17 cellular contexts compared by ENCODE assay signal in genomic region chrX:13719192-13719856, GRCh38. TPM values are rescaled to one million over a fixed set of nuclear protein-coding genes. Genes with fewer than 3 reads are reported as not detected.
DNase-seq lines count a peak whose midpoint lies in the region; ATAC-seq lines count a peak whose summit lies in the region.
"Had no signal": no experiment of that assay in that cellular context is flagged by ENCODE, and none has a peak within 500 bp of the region (broad histone marks: within the 10 kb centered on the region; RNA-seq: fewer than 3 reads in every experiment).

No MANE protein-coding gene starts in this region.

- H3K9me3 Mint-ChIP-seq in activated naive CD8-positive, alpha-beta T cell (ENCODE audit: low read depth), result no peaks in the 10 kb centered on the region
- H3K9me3 Mint-ChIP-seq in activated naive CD8-positive, alpha-beta T cell treated with anti-CD3 and anti-CD28 coated beads, Interleukin-2, amount 50 U/mL, for 24 hours, result no peaks in the 10 kb centered on the region
- no peaks in the 10 kb centered on the region for H3K9me3 Mint-ChIP-seq in central memory CD8-positive, alpha-beta T cell
- peaks cover 0 to 4% (median 0%) of the 10 kb centered on the region in 9 donors for H3K9me3 Mint-ChIP-seq in naive thymus-derived CD8-positive, alpha-beta T cell
- H3K9me3 Mint-ChIP-seq: stimulated activated naive B cell treated with anti-CD40 and anti-IgM and Interleukin-4, amounts not matched to agents 10 μg/mL and 1 μg/mL and 100 μg/mL, for 72 hours had no signal

- no peak for ATAC-seq in activated naive CD8-positive, alpha-beta T cell treated with anti-CD3 and anti-CD28 coated beads, Interleukin-2, amount 50 U/mL, for 24 hours
- ATAC-seq in central memory CD8-positive, alpha-beta T cell (replicated peaks; ENCODE audit: extremely low read depth, poor library complexity, severe bottlenecking), result peak; percentile 56
- peak; percentile 69 to 81 for ATAC-seq in naive thymus-derived CD8-positive, alpha-beta T cell
- ATAC-seq in HG03039 (IDR thresholded peaks at IDR 0.05; ENCODE audit: unreplicated experiment), result no peak
- ATAC-seq: pancreas; stimulated activated naive B cell treated with anti-CD40 and anti-IgM and Interleukin-4, amounts not matched to agents 10 μg/mL and 1 μg/mL and 100 μg/mL, for 72 hours; WTC11 had no signal

- H3K27me3 Mint-ChIP-seq in activated naive CD8-positive, alpha-beta T cell, result no peaks in the 10 kb centered on the region
- H3K27me3 Mint-ChIP-seq in activated naive CD8-positive, alpha-beta T cell treated with anti-CD3 and anti-CD28 coated beads, Interleukin-2, amount 50 U/mL, for 24 hours, result no peaks in the 10 kb centered on the region
- H3K27me3 Mint-ChIP-seq in central memory CD8-positive, alpha-beta T cell, result no peaks in the 10 kb centered on the region
- no peaks in the 10 kb centered on the region for H3K27me3 Mint-ChIP-seq in naive thymus-derived CD8-positive, alpha-beta T cell
- H3K27me3 Mint-ChIP-seq: stimulated activated naive B cell treated with anti-CD40 and anti-IgM and Interleukin-4, amounts not matched to agents 10 μg/mL and 1 μg/mL and 100 μg/mL, for 72 hours had no signal

- POLR2A ChIA-PET in naive thymus-derived CD8-positive, alpha-beta T cell (lab: Charles Lee), result interaction anchor here (0.9 to 2.7 kb wide), 2 partner anchors 11 to 15 kb away, joined by 3 to 21 read pairs; partner anchors contain the start of genes OFD1 and TRAPPC2

- peaks cover 6% of the 10 kb centered on the region for H3K36me3 Mint-ChIP-seq in activated naive CD8-positive, alpha-beta T cell
- peaks cover 51% of the 10 kb centered on the region for H3K36me3 Mint-ChIP-seq in activated naive CD8-positive, alpha-beta T cell treated with anti-CD3 and anti-CD28 coated beads, Interleukin-2, amount 50 U/mL, for 24 hours (ENCODE audit: low read depth)
- H3K36me3 Mint-ChIP-seq in central memory CD8-positive, alpha-beta T cell (ENCODE audit: insufficient read depth), result peaks cover 28% of the 10 kb centered on the region
- peaks cover 0 to 51% (median 11%) of the 10 kb centered on the region in 3 donors for H3K36me3 Mint-ChIP-seq in naive thymus-derived CD8-positive, alpha-beta T cell

- H3K4me1 Mint-ChIP-seq in activated naive CD8-positive, alpha-beta T cell (ENCODE audit: low read depth), result peaks cover 44% of the 10 kb centered on the region
- peaks cover 39% of the 10 kb centered on the region for H3K4me1 Mint-ChIP-seq in activated naive CD8-positive, alpha-beta T cell treated with anti-CD3 and anti-CD28 coated beads, Interleukin-2, amount 50 U/mL, for 24 hours
- peaks cover 37% of the 10 kb centered on the region for H3K4me1 Mint-ChIP-seq in central memory CD8-positive, alpha-beta T cell
- peaks cover 16 to 52% (median 37%) of the 10 kb centered on the region in 4 donors for H3K4me1 Mint-ChIP-seq in naive thymus-derived CD8-positive, alpha-beta T cell
- H3K4me1 Mint-ChIP-seq: WTC11 had no signal

- H3K4me3 Mint-ChIP-seq in activated naive CD8-positive, alpha-beta T cell, result no peak overlapping the region
- no peak overlapping the region for H3K4me3 Mint-ChIP-seq in activated naive CD8-positive, alpha-beta T cell treated with anti-CD3 and anti-CD28 coated beads, Interleukin-2, amount 50 U/mL, for 24 hours
- H3K4me3 Mint-ChIP-seq in central memory CD8-positive, alpha-beta T cell, result peak overlapping the region; percentile 54
- H3K4me3 Mint-ChIP-seq in naive thymus-derived CD8-positive, alpha-beta T cell, result peak overlapping the region in 9 of 10 donors; percentile 7 to 80 (median 31)
- H3K4me3 Mint-ChIP-seq: stimulated activated naive B cell treated with anti-CD40 and anti-IgM and Interleukin-4, amounts not matched to agents 10 μg/mL and 1 μg/mL and 100 μg/mL, for 72 hours; WTC11 had no signal

- DNase-seq in activated naive CD8-positive, alpha-beta T cell treated with anti-CD3 and anti-CD28 coated beads, Interleukin-2, amount 50 U/mL, for 24 hours, result no peak
- peak in 1 of 2 donors; percentile 10 for DNase-seq in central memory CD8-positive, alpha-beta T cell (ENCODE audit: low spot score in 2 of 2)
- DNase-seq in naive thymus-derived CD8-positive, alpha-beta T cell, result peak in 5 of 10 donors; percentile 6 to 41 (median 18)
- DNase-seq in NCI-H1092 treated with DMSO at 0.1 percent for 48 hours (lab: John Stamatoyannopoulos, UW) (no peak), NCI-H1436 treated with DMSO at 0.1 percent for 48 hours (lab: John Stamatoyannopoulos, UW) (no peak)
- no peak for DNase-seq in stimulated activated naive CD4-positive, alpha-beta T cell (lab: John Stamatoyannopoulos, UW)
- DNase-seq: GDM1; kidney; NCI-H1417 treated with DMSO at 0.1 percent for 48 hours; NCI-H82; pancreas; RPMI8226; small intestine; stimulated activated naive B cell treated with anti-CD40 and anti-IgM and Interleukin-4, amounts not matched to agents 10 μg/mL and 1 μg/mL and 100 μg/mL, for 72 hours had no signal

- peak overlapping the region; percentile 37 for H3K27ac Mint-ChIP-seq in activated naive CD8-positive, alpha-beta T cell
- no peak overlapping the region for H3K27ac Mint-ChIP-seq in activated naive CD8-positive, alpha-beta T cell treated with anti-CD3 and anti-CD28 coated beads, Interleukin-2, amount 50 U/mL, for 24 hours
- peak overlapping the region; percentile 88 for H3K27ac Mint-ChIP-seq in central memory CD8-positive, alpha-beta T cell (ENCODE audit: low read depth)
- H3K27ac Mint-ChIP-seq in naive thymus-derived CD8-positive, alpha-beta T cell, result peak overlapping the region; percentile 70 to 93 (median 88)
- H3K27ac Mint-ChIP-seq: stimulated activated naive B cell treated with anti-CD40 and anti-IgM and Interleukin-4, amounts not matched to agents 10 μg/mL and 1 μg/mL and 100 μg/mL, for 72 hours; WTC11 had no signal

RNA-seq across cellular contexts. Expression of gene TRAPPC2, which starts 15.1 kb away (rescaled TPM):
- 10 to 100 TPM; 34.3 to 35.5 TPM for total RNA-seq in naive thymus-derived CD8-positive, alpha-beta T cell
- 10 to 100 TPM; 25.7 to 51.5 (median 31.9) TPM for polyA plus RNA-seq in naive thymus-derived CD8-positive, alpha-beta T cell

RNA-seq across cellular contexts. Expression of gene OFD1, which starts 15.2 kb away (rescaled TPM):
- total RNA-seq in naive thymus-derived CD8-positive, alpha-beta T cell, result 100 to 1,000 TPM; 119 to 127 TPM
- polyA plus RNA-seq in naive thymus-derived CD8-positive, alpha-beta T cell, result 10 to 100 TPM; 27.3 to 37.6 (median 33.8) TPM

RNA-seq across cellular contexts. Expression of gene RAB9A, which starts 30.4 kb away (rescaled TPM):
- total RNA-seq in naive thymus-derived CD8-positive, alpha-beta T cell, result 10 to 100 TPM; 13.7 to 14.0 TPM
- 10 to 100 TPM; 15.6 to 22.1 (median 17.3) TPM for polyA plus RNA-seq in naive thymus-derived CD8-positive, alpha-beta T cell

Comparison
In these comparisons a context has a peak if more than half of its experiments do, and no peak if none do; other contexts are left out.
1. H3K4me3 Mint-ChIP-seq: peak in central memory CD8-positive, alpha-beta T cell (single experiment) and naive thymus-derived CD8-positive, alpha-beta T cell (9 of 10); none in activated naive CD8-positive, alpha-beta T cell (single experiment) and activated naive CD8-positive, alpha-beta T cell treated with anti-CD3 and anti-CD28 coated beads, Interleukin-2, amount 50 U/mL, for 24 hours (single experiment).
2. ATAC-seq: peak in central memory CD8-positive, alpha-beta T cell (single experiment) and naive thymus-derived CD8-positive, alpha-beta T cell (2 of 2); none in activated naive CD8-positive, alpha-beta T cell treated with anti-CD3 and anti-CD28 coated beads, Interleukin-2, amount 50 U/mL, for 24 hours (single experiment) and HG03039 (single experiment).